In genomic region chr2:74502720-74503505, GRCh38 we compare ENCODE assay signal across 8 cellular contexts. TPM values are rescaled to one million over a fixed set of nuclear protein-coding genes. Genes with fewer than 3 reads are reported as not detected.
DNase-seq lines count a peak whose midpoint lies in the region; ATAC-seq and TF ChIP-seq lines count a peak whose summit lies in the region.

No MANE protein-coding gene starts in this region.

- DNase-seq in Calu3 (peak; percentile 80), fibroblast of lung (ENCODE audit: low read depth in 2 of 2) (peak; percentile 81 to 90)
- DNase-seq in activated CD4-positive, alpha-beta memory T cell treated with anti-CD3 and anti-CD28 coated beads for 36 hours, result peak; percentile 71
- DNase-seq in naive thymus-derived CD8-positive, alpha-beta T cell, result peak in 5 of 10 donors; percentile 18 to 43 (median 31)
- no peak for DNase-seq in stimulated activated naive CD4-positive, alpha-beta T cell treated with Interleukin-2 at 50 U/mL for 16 hours (lab: John Stamatoyannopoulos, UW)

- H3K4me3 Mint-ChIP-seq in Calu3 (ENCODE audit: low read depth, unreplicated experiment), result peak overlapping the region; percentile 84
- peak overlapping the region; percentile 65 for H3K4me3 Mint-ChIP-seq in activated CD4-positive, alpha-beta memory T cell treated with anti-CD3 and anti-CD28 coated beads for 36 hours
- H3K4me3 Mint-ChIP-seq in naive thymus-derived CD8-positive, alpha-beta T cell, result peak overlapping the region; percentile 60 to 81 (median 72)

- peak overlapping the region; percentile 72 for H3K4me3 ChIP-seq in HUES6 (ENCODE audit: low read depth, low read length)
- H3K4me3 ChIP-seq in fibroblast of lung (replicated peaks in 1 of 4; ENCODE audit: control extremely low read depth in 1 of 4, insufficient read depth in 1 of 4, low read depth in 3 of 4, low read length in 4 of 4), result peak overlapping the region; percentile 9 to 69 (median 48)

- peak overlapping the region; percentile 66 for H2AFZ ChIP-seq in fibroblast of lung (ENCODE audit: low read length)

- H3K36me3 ChIP-seq in HUES6 (ENCODE audit: control insufficient read depth, insufficient read depth, low read length) (peaks cover 10% of the 10 kb centered on the region), fibroblast of lung (ENCODE audit: control insufficient read depth, insufficient read depth, low read length) (peaks cover 4% of the 10 kb centered on the region)

- H3K4me1 Mint-ChIP-seq in Calu3 (ENCODE audit: low read depth, unreplicated experiment), result peaks cover 43% of the 10 kb centered on the region
- peaks cover 48% of the 10 kb centered on the region for H3K4me1 Mint-ChIP-seq in activated CD4-positive, alpha-beta memory T cell treated with anti-CD3 and anti-CD28 coated beads for 36 hours (ENCODE audit: low read depth)
- H3K4me1 Mint-ChIP-seq in naive thymus-derived CD8-positive, alpha-beta T cell, result peaks cover 24 to 79% (median 73%) of the 10 kb centered on the region in 4 donors

- CTCF ChIA-PET in Calu3 (lab: Charles Lee), result no interaction called here
- CTCF ChIA-PET in activated CD4-positive, alpha-beta memory T cell treated with anti-CD3 and anti-CD28 coated beads for 36 hours (lab: Charles Lee), result interaction anchor here (0.8 to 3.7 kb wide), 4 partner anchors 9 to 85 kb away, joined by 4 to 15 read pairs (median 5); partner anchors contain the start of genes CCDC142 and TTC31

- peak overlapping the region; percentile 90 for H3K4me2 ChIP-seq in fibroblast of lung (ENCODE audit: extremely low read depth, insufficient read depth, low read length)

- H3K27ac ChIP-seq in HUES6 (ENCODE audit: low read depth, low read length) (no peak overlapping the region; the same call in 1 of the 2 replicates), fibroblast of lung (ENCODE audit: insufficient read depth, low read length) (peak overlapping the region; percentile 75)

- no peaks in the 10 kb centered on the region for H3K9me3 Mint-ChIP-seq in Calu3 (ENCODE audit: low read depth, unreplicated experiment)
- H3K9me3 Mint-ChIP-seq in activated CD4-positive, alpha-beta memory T cell treated with anti-CD3 and anti-CD28 coated beads for 36 hours, result no peaks in the 10 kb centered on the region
- peaks cover 0 to 9% (median 0%) of the 10 kb centered on the region in 9 donors for H3K9me3 Mint-ChIP-seq in naive thymus-derived CD8-positive, alpha-beta T cell

- H4K20me1 ChIP-seq in fibroblast of lung (ENCODE audit: control insufficient read depth, extremely low read depth, insufficient read depth, low read length), result no peaks in the 10 kb centered on the region

- ATAC-seq in GM19438 (IDR thresholded peaks at IDR 0.05; ENCODE audit: low read depth, unreplicated experiment) (peak; percentile 41), GM19324 (IDR thresholded peaks at IDR 0.05; ENCODE audit: low FRiP score, unreplicated experiment) (no peak)
- ATAC-seq in naive thymus-derived CD8-positive, alpha-beta T cell, result no peak

- H3K27ac Mint-ChIP-seq in Calu3 (ENCODE audit: unreplicated experiment), result peak overlapping the region; percentile 27
- H3K27ac Mint-ChIP-seq in activated CD4-positive, alpha-beta memory T cell treated with anti-CD3 and anti-CD28 coated beads for 36 hours, result no peak overlapping the region
- H3K27ac Mint-ChIP-seq in naive thymus-derived CD8-positive, alpha-beta T cell, result no peak overlapping the region

- intact Hi-C loops in Calu3 (cut with micrococcal nuclease; ENCODE audit: unreplicated experiment), result no loop called here
- intact Hi-C loops in activated CD4-positive, alpha-beta memory T cell treated with anti-CD3 and anti-CD28 coated beads for 36 hours (cut with micrococcal nuclease), result no loop called here

- H3K9ac ChIP-seq in HUES6 (ENCODE audit: low read length) (peak overlapping the region; percentile 70), fibroblast of lung (ENCODE audit: insufficient read depth, low read length) (peak overlapping the region; percentile 48)

- POLR2A ChIA-PET in activated CD4-positive, alpha-beta memory T cell treated with anti-CD3 and anti-CD28 coated beads for 36 hours (lab: Charles Lee), result interaction anchor here (1.5 to 1.9 kb wide), 2 partner anchors 14 to 24 kb away, joined by 4 to 6 read pairs; partner anchors contain the start of gene DQX1
- POLR2A ChIA-PET in naive thymus-derived CD8-positive, alpha-beta T cell (lab: Charles Lee), result interaction anchor here (0.6 to 2.5 kb wide), 7 partner anchors 10 to 52 kb away, joined by 3 to 9 read pairs (median 4); partner anchors contain the start of genes AUP1, CCDC142, HTRA2 and MRPL53

- H3K27me3 Mint-ChIP-seq in Calu3 (ENCODE audit: unreplicated experiment), result peaks cover 12% of the 10 kb centered on the region
- H3K27me3 Mint-ChIP-seq in activated CD4-positive, alpha-beta memory T cell treated with anti-CD3 and anti-CD28 coated beads for 36 hours, result peaks cover 63% of the 10 kb centered on the region
- peaks cover 20 to 92% (median 51%) of the 10 kb centered on the region in 5 donors for H3K27me3 Mint-ChIP-seq in naive thymus-derived CD8-positive, alpha-beta T cell

- no TSS peak for BruUV-seq in Calu3 (replicated peaks; lab: Mats Ljungman, UMichigan)

- TF ChIP-seq CTCF in Calu3 (IDR thresholded peaks at IDR 0.05; ENCODE audit: unreplicated experiment) (no peak), fibroblast of lung (conservative IDR thresholded peaks at IDR 0.05 in 1 of 2, IDR thresholded peaks at IDR 0.05 in 1 of 2; ENCODE audit: low read depth in 1 of 2, low read length in 2 of 2) (peak; percentile 34 to 39)

- H3K79me2 ChIP-seq in fibroblast of lung (ENCODE audit: control insufficient read depth, insufficient read depth, low read length), result peaks cover 15% of the 10 kb centered on the region

- no peaks in the 10 kb centered on the region for H3K9me3 ChIP-seq in HUES6 (ENCODE audit: control insufficient read depth, insufficient read depth, low read depth, low read length)
- H3K9me3 ChIP-seq in fibroblast of lung (ENCODE audit: control insufficient read depth, insufficient read depth, low read depth, low read length), result no peaks in the 10 kb centered on the region

- H3K4me1 ChIP-seq in HUES6 (ENCODE audit: control insufficient read depth, insufficient read depth, low read length) (peaks cover 51% of the 10 kb centered on the region), fibroblast of lung (ENCODE audit: control insufficient read depth, extremely low read depth, insufficient read depth, low read length) (peaks cover 17% of the 10 kb centered on the region)

- H3K27me3 ChIP-seq in HUES6 (ENCODE audit: control insufficient read depth, insufficient read depth, low read length) (peaks cover 76% of the 10 kb centered on the region), fibroblast of lung (ENCODE audit: control insufficient read depth, insufficient read depth, low read length) (no peaks in the 10 kb centered on the region)

- peaks cover 68% of the 10 kb centered on the region for H3K36me3 Mint-ChIP-seq in Calu3 (ENCODE audit: insufficient read depth, unreplicated experiment)
- H3K36me3 Mint-ChIP-seq in activated CD4-positive, alpha-beta memory T cell treated with anti-CD3 and anti-CD28 coated beads for 36 hours, result peaks cover 30% of the 10 kb centered on the region
- peaks cover 15 to 36% (median 31%) of the 10 kb centered on the region in 3 donors for H3K36me3 Mint-ChIP-seq in naive thymus-derived CD8-positive, alpha-beta T cell

RNA-seq across cellular contexts. Expression of gene LBX2, which starts 3.5 kb away (rescaled TPM):
- total RNA-seq in Calu3 (2022) (3.0 and 3.5 TPM in 2 replicates), fibroblast of lung (1.5 and 3.0 TPM in 2 replicates)
- under 1 TPM; 0.52 to 0.63 TPM for total RNA-seq in activated CD4-positive, alpha-beta memory T cell treated with anti-CD3 and anti-CD28 coated beads for 36 hours
- 0.52 and 0.69 TPM in 2 replicates for polyA plus RNA-seq in fibroblast of lung
- 0.48 and 1.2 TPM in 2 replicates for polyA plus RNA-seq in fibroblast of lung (2012)
- polyA minus RNA-seq in fibroblast of lung (ENCODE audit: low replicate concordance), result 3.5 TPM in 1 of 2 replicates, not detected in the other
- not detected for total RNA-seq in naive thymus-derived CD8-positive, alpha-beta T cell
- not detected for polyA plus RNA-seq in naive thymus-derived CD8-positive, alpha-beta T cell

RNA-seq across cellular contexts. Expression of gene PCGF1, which starts 4.6 kb away (rescaled TPM):
- total RNA-seq in Calu3 (2022), result 25.9 TPM in 2 replicates
- total RNA-seq in activated CD4-positive, alpha-beta memory T cell treated with anti-CD3 and anti-CD28 coated beads for 36 hours, result 10 to 100 TPM; 22.6 to 26.0 TPM
- total RNA-seq in fibroblast of lung, result 31.3 and 35.5 TPM in 2 replicates
- polyA plus RNA-seq in fibroblast of lung, result 23.8 and 25.4 TPM in 2 replicates
- 19.8 and 22.0 TPM in 2 replicates for polyA plus RNA-seq in fibroblast of lung (2012)
- 21.2 and 34.4 TPM in 2 replicates for polyA minus RNA-seq in fibroblast of lung (ENCODE audit: low replicate concordance)
- total RNA-seq in naive thymus-derived CD8-positive, alpha-beta T cell, result 10 to 100 TPM; 33.1 to 34.6 TPM
- polyA plus RNA-seq in naive thymus-derived CD8-positive, alpha-beta T cell, result 10 to 100 TPM in 1 of 3 donors, 1 to 10 TPM in 2; 6.7 to 11.8 (median 7.3) TPM

RNA-seq across cellular contexts. Expression of gene TLX2, which starts 11.3 kb away (rescaled TPM):
- total RNA-seq in Calu3 (2022) (not detected in 2 replicates), fibroblast of lung (under 0.01 TPM in 1 of 2 replicates, not detected in the other)
- under 1 TPM; 0.52 to 0.94 TPM for total RNA-seq in activated CD4-positive, alpha-beta memory T cell treated with anti-CD3 and anti-CD28 coated beads for 36 hours
- polyA plus RNA-seq in fibroblast of lung, result not detected in 2 replicates
- 0.09 TPM in 1 of 2 replicates, not detected in the other for polyA plus RNA-seq in fibroblast of lung (2012)
- polyA minus RNA-seq in fibroblast of lung (ENCODE audit: low replicate concordance), result not detected in 2 replicates
- total RNA-seq in naive thymus-derived CD8-positive, alpha-beta T cell, result not detected
- not detected for polyA plus RNA-seq in naive thymus-derived CD8-positive, alpha-beta T cell

RNA-seq across cellular contexts. Expression of gene TTC31, which starts 20.0 kb away (rescaled TPM):
- total RNA-seq in Calu3 (2022) (26.2 and 32.9 TPM in 2 replicates), fibroblast of lung (7.7 and 10.7 TPM in 2 replicates)
- total RNA-seq in activated CD4-positive, alpha-beta memory T cell treated with anti-CD3 and anti-CD28 coated beads for 36 hours, result 10 to 100 TPM; 27.3 to 29.1 TPM
- polyA plus RNA-seq in fibroblast of lung, result 11.8 and 12.7 TPM in 2 replicates
- 11.1 and 11.7 TPM in 2 replicates for polyA plus RNA-seq in fibroblast of lung (2012)
- polyA minus RNA-seq in fibroblast of lung (ENCODE audit: low replicate concordance), result 9.8 and 13.4 TPM in 2 replicates
- total RNA-seq in naive thymus-derived CD8-positive, alpha-beta T cell, result 10 to 100 TPM; 43.8 to 52.1 TPM
- 10 to 100 TPM; 18.9 to 21.1 (median 21.1) TPM for polyA plus RNA-seq in naive thymus-derived CD8-positive, alpha-beta T cell

RNA-seq across cellular contexts. Expression of gene CCDC142, which starts 20.1 kb away (rescaled TPM):
- total RNA-seq in Calu3 (2022) (29.9 and 30.4 TPM in 2 replicates), fibroblast of lung (18.5 and 21.3 TPM in 2 replicates)
- 10 to 100 TPM; 10.1 to 10.8 TPM for total RNA-seq in activated CD4-positive, alpha-beta memory T cell treated with anti-CD3 and anti-CD28 coated beads for 36 hours
- polyA plus RNA-seq in fibroblast of lung, result 3.8 and 5.3 TPM in 2 replicates
- polyA plus RNA-seq in fibroblast of lung (2012), result 3.7 and 3.9 TPM in 2 replicates
- 23.6 and 33.5 TPM in 2 replicates for polyA minus RNA-seq in fibroblast of lung (ENCODE audit: low replicate concordance)
- 10 to 100 TPM; 61.4 to 67.4 TPM for total RNA-seq in naive thymus-derived CD8-positive, alpha-beta T cell
- polyA plus RNA-seq in naive thymus-derived CD8-positive, alpha-beta T cell, result 10 to 100 TPM in 2 of 3 donors, 1 to 10 TPM in 1; 7.8 to 15.5 (median 14.6) TPM
